In genomic region chr2:216758431-216759155, GRCh38 we compare ENCODE assay signal across 17 cellular contexts.
DNase-seq lines count a peak whose midpoint lies in the region; ATAC-seq and TF ChIP-seq lines count a peak whose summit lies in the region.
"Had no signal": no experiment of that assay in that cellular context is flagged by ENCODE, and none has a peak within 500 bp of the region (broad histone marks: within the 10 kb centered on the region; RNA-seq: fewer than 3 reads in every experiment).

No MANE protein-coding gene starts in this region.

- peaks cover 13 to 53% (median 47%) of the 10 kb centered on the region in 4 donors for H3K4me1 ChIP-seq in esophagus muscularis mucosa

- H3K4me3 ChIP-seq in esophagus muscularis mucosa, result no peak overlapping the region
- H3K4me3 ChIP-seq in lower leg skin (ENCODE audit: low read depth, poor library complexity, severe bottlenecking), result no peak overlapping the region
- H3K4me3 ChIP-seq: GM23248 had no signal

- peaks cover 15% of the 10 kb centered on the region for H3K4me1 Mint-ChIP-seq in progenitor cell of endocrine pancreas (ENCODE audit: low read depth)

- peak overlapping the region; percentile 16 to 52 (median 38) for H3K27ac ChIP-seq in esophagus muscularis mucosa (replicated peaks in 1 of 4)
- H3K27ac ChIP-seq: GM23248 had no signal

- H3K4me3 Mint-ChIP-seq in progenitor cell of endocrine pancreas (ENCODE audit: low read depth), result no peak overlapping the region
- H3K4me3 Mint-ChIP-seq: CD4-positive, alpha-beta T cell had no signal

- peaks cover 2% of the 10 kb centered on the region for H3K27me3 Mint-ChIP-seq in progenitor cell of endocrine pancreas

- H3K9me3 ChIP-seq in esophagus muscularis mucosa, result no peaks in the 10 kb centered on the region
- H3K9me3 ChIP-seq: BE2C had no signal

- no peaks in the 10 kb centered on the region for H3K36me3 Mint-ChIP-seq in progenitor cell of endocrine pancreas (ENCODE audit: insufficient read depth)

- WGBS in esophagus muscularis mucosa, result 93% methylated on average over 5 of the region's 5 CpGs
- WGBS in lower leg skin, 2 donors, result 63 to 74% methylated on average over 5 of the region's 5 CpGs

- no peaks in the 10 kb centered on the region for H3K36me3 ChIP-seq in esophagus muscularis mucosa
- H3K36me3 ChIP-seq: BE2C had no signal

- H3K27me3 ChIP-seq in esophagus muscularis mucosa, result no peaks in the 10 kb centered on the region
- H3K27me3 ChIP-seq: BE2C had no signal

- no peak for TF ChIP-seq POLR2A in esophagus muscularis mucosa (IDR thresholded peaks at IDR 0.05; ENCODE audit: low read depth)
- no peak for TF ChIP-seq POLR2A in lower leg skin (IDR thresholded peaks at IDR 0.05)

- TF ChIP-seq EP300 in esophagus muscularis mucosa (IDR thresholded peaks at IDR 0.05), result no peak

- intact Hi-C loops in esophagus muscularis mucosa (cut with DNase I), result no loop called here
- intact Hi-C loops in lower leg skin (cut with DNase I; ENCODE audit: low total_unique reads), result no loop called here

- no peaks in the 10 kb centered on the region for H3K9me3 Mint-ChIP-seq in progenitor cell of endocrine pancreas (ENCODE audit: low read depth)
- H3K9me3 Mint-ChIP-seq: CD4-positive, alpha-beta T cell had no signal

- TF ChIP-seq CTCF in esophagus muscularis mucosa (IDR thresholded peaks at IDR 0.05), result no peak
- no peak for TF ChIP-seq CTCF in progenitor cell of endocrine pancreas (IDR thresholded peaks at IDR 0.05; ENCODE audit: unreplicated experiment)
- TF ChIP-seq CTCF in lower leg skin (IDR thresholded peaks at IDR 0.05), result no peak

- DNase-seq in NCI-H1092 treated with DMSO at 0.1 percent for 48 hours (lab: John Stamatoyannopoulos, UW) (peak; percentile 14), NCI-H1092 (lab: John Stamatoyannopoulos, UW) (no peak), DMS79 treated with DMSO at 0.1 percent for 48 hours (lab: John Stamatoyannopoulos, UW) (peak; percentile 85), esophagus muscularis mucosa (ENCODE audit: extremely low spot score) (no peak), progenitor cell of endocrine pancreas (ENCODE audit: low spot score, unreplicated experiment) (no peak), lower leg skin (ENCODE audit: low spot score in 2 of 2) (no peak)
- DNase-seq: 8988T; BE2C; CD4-positive, alpha-beta T cell; GM23248; HCEC 1CT; NCI-H1436; NCI-H2029 treated with DMSO at 0.1 percent for 48 hours; NCI-H226 had no signal

- no peak for ATAC-seq in HG03280 (IDR thresholded peaks at IDR 0.05; ENCODE audit: unreplicated experiment)
- ATAC-seq in GM18511 (IDR thresholded peaks at IDR 0.05; ENCODE audit: unreplicated experiment), result no peak
- ATAC-seq: Panc1 had no signal

- H3K27ac Mint-ChIP-seq in progenitor cell of endocrine pancreas, result peak overlapping the region; percentile 21
- H3K27ac Mint-ChIP-seq: CD4-positive, alpha-beta T cell had no signal

Comparison
In these comparisons a context has a peak if more than half of its experiments do, and no peak if none do; other contexts are left out.
1. DNase-seq: peak in NCI-H1092 treated with DMSO at 0.1 percent for 48 hours (single experiment) and DMS79 treated with DMSO at 0.1 percent for 48 hours (single experiment); none in NCI-H1092 (single experiment), esophagus muscularis mucosa (single experiment), progenitor cell of endocrine pancreas (single experiment) and lower leg skin (0 of 2).